1 cellular context compared by ENCODE assay signal in genomic region chr7:86846494-86847190, GRCh38.
TF ChIP-seq lines count a peak whose summit lies in the region.

No MANE protein-coding gene starts in this region.

TF ChIP-seq in HepG2, 621 proteins besides CTCF, POLR2A, EP300 and RAD21 (continued from another document and continues in another):
- TF ChIP-seq, protein P1, sequence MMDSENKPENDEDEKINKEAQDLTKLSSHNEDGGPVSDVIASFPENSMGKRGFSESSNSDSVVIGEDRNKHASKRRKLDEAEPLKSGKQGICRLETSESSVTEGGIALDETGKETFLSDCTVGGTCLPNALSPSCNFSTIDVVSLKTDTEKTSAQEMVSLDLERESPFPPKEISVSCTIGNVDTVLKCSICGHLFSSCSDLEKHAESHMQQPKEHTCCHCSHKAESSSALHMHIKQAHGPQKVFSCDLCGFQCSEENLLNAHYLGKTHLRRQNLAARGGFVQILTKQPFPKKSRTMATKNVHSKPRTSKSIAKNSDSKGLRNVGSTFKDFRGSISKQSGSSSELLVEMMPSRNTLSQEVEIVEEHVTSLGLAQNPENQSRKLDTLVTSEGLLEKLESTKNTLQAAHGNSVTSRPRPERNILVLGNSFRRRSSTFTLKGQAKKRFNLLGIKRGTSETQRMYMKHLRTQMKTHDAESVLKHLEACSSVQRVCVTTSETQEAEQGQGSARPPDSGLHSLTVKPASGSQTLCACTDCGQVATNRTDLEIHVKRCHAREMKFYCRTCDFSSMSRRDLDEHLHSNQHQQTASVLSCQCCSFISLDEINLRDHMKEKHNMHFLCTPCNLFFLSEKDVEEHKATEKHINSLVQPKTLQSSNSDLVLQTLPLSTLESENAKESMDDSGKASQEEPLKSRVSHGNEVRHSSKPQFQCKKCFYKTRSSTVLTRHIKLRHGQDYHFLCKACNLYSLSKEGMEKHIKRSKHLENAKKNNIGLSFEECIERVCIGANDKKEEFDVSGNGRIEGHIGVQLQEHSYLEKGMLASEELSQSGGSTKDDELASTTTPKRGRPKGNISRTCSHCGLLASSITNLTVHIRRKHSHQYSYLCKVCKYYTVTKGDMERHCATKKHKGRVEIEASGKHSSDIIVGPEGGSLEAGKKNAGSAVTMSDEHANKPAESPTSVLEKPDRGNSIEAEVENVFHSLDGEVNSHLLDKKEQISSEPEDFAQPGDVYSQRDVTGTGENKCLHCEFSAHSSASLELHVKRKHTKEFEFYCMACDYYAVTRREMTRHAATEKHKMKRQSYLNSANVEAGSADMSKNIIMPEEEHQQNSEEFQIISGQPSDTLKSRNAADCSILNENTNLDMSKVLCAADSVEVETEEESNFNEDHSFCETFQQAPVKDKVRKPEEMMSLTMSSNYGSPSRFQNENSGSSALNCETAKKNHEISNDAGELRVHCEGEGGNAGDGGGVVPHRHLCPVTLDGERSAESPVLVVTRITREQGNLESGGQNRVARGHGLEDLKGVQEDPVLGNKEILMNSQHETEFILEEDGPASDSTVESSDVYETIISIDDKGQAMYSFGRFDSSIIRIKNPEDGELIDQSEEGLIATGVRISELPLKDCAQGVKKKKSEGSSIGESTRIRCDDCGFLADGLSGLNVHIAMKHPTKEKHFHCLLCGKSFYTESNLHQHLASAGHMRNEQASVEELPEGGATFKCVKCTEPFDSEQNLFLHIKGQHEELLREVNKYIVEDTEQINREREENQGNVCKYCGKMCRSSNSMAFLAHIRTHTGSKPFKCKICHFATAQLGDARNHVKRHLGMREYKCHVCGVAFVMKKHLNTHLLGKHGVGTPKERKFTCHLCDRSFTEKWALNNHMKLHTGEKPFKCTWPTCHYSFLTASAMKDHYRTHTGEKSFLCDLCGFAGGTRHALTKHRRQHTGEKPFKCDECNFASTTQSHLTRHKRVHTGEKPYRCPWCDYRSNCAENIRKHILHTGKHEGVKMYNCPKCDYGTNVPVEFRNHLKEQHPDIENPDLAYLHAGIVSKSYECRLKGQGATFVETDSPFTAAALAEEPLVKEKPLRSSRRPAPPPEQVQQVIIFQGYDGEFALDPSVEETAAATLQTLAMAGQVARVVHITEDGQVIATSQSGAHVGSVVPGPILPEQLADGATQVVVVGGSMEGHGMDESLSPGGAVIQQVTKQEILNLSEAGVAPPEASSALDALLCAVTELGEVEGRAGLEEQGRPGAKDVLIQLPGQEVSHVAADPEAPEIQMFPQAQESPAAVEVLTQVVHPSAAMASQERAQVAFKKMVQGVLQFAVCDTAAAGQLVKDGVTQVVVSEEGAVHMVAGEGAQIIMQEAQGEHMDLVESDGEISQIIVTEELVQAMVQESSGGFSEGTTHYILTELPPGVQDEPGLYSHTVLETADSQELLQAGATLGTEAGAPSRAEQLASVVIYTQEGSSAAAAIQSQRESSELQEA (CRISPR knock-in tag; IDR thresholded peaks at IDR 0.05; ENCODE audit: not compliant biosample characterization) = no peak
- TF ChIP-seq IKZF4 (CRISPR knock-in tag; IDR thresholded peaks at IDR 0.05; ENCODE audit: borderline replicate concordance, low read depth, not compliant biosample characterization) = no peak
- TF ChIP-seq EEA1 (CRISPR knock-in tag; IDR thresholded peaks at IDR 0.05; ENCODE audit: borderline replicate concordance) = no peak
- no peak for TF ChIP-seq ZNF512B (CRISPR knock-in tag; IDR thresholded peaks at IDR 0.05; ENCODE audit: borderline replicate concordance)
- no peak for TF ChIP-seq ZMYM3 (CRISPR knock-in tag; IDR thresholded peaks at IDR 0.05)
- no peak for TF ChIP-seq ZNF343 (CRISPR knock-in tag; IDR thresholded peaks at IDR 0.05)
- TF ChIP-seq KLF9 (CRISPR knock-in tag; IDR thresholded peaks at IDR 0.05; ENCODE audit: low read depth) = no peak
- no peak for TF ChIP-seq TOPORS (CRISPR knock-in tag; IDR thresholded peaks at IDR 0.05)
- TF ChIP-seq, protein P2, sequence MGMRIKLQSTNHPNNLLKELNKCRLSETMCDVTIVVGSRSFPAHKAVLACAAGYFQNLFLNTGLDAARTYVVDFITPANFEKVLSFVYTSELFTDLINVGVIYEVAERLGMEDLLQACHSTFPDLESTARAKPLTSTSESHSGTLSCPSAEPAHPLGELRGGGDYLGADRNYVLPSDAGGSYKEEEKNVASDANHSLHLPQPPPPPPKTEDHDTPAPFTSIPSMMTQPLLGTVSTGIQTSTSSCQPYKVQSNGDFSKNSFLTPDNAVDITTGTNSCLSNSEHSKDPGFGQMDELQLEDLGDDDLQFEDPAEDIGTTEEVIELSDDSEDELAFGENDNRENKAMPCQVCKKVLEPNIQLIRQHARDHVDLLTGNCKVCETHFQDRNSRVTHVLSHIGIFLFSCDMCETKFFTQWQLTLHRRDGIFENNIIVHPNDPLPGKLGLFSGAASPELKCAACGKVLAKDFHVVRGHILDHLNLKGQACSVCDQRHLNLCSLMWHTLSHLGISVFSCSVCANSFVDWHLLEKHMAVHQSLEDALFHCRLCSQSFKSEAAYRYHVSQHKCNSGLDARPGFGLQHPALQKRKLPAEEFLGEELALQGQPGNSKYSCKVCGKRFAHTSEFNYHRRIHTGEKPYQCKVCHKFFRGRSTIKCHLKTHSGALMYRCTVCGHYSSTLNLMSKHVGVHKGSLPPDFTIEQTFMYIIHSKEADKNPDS (CRISPR knock-in tag; IDR thresholded peaks at IDR 0.05) = 0 out of 2 replicates have a peak, but pooled peaks have one; percentile 51
- TF ChIP-seq SOX13 (IDR thresholded peaks at IDR 0.05) = peak; percentile 82; the same call in 1 of the 2 replicates
- peak in 1 of 2 experiments; percentile 94; a peak in 2 of 4 replicates for TF ChIP-seq SOX13 (CRISPR knock-in tag; conservative IDR thresholded peaks at IDR 0.05 in 1 of 2, IDR thresholded peaks at IDR 0.05 in 1 of 2)
- no peak for TF ChIP-seq NR3C1 (CRISPR knock-in tag; IDR thresholded peaks at IDR 0.05)
- TF ChIP-seq, protein P3, sequence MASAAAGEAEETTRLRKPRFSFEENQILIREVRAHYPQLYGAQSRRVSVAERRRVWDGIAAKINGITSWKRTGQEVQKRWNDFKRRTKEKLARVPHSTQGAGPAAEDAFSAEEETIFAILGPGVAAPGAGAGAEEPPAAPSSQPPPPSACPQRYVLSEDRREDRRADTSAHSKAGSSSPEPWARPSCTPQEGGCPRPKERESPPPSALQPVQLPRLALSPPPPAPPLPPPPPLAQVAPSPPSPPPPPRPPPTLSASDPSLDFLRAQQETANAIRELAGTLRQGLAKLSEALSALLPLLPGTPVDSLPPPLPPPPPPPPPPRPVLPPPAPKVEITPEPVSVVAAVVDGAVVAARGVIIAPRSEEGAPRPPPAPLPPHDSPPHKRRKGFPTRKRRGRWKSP (CRISPR knock-in tag; IDR thresholded peaks at IDR 0.05) = no peak; the same call in 1 of the 2 replicates
- no peak for TF ChIP-seq KIAA2018 (CRISPR knock-in tag; IDR thresholded peaks at IDR 0.05; ENCODE audit: borderline replicate concordance)
- peak; percentile 88 for TF ChIP-seq NFIC (IDR thresholded peaks at IDR 0.05; ENCODE audit: low read length)
- TF ChIP-seq ESRRA (CRISPR knock-in tag; IDR thresholded peaks at IDR 0.05; ENCODE audit: low read depth) = no peak
- TF ChIP-seq KLF6 (CRISPR knock-in tag; IDR thresholded peaks at IDR 0.05) = peak; percentile 84; the same call in 1 of the 2 replicates
- no peak for TF ChIP-seq SRY (CRISPR knock-in tag; IDR thresholded peaks at IDR 0.05)
- TF ChIP-seq FOXP1 (IDR thresholded peaks at IDR 0.05) = no peak; the same call in 1 of the 2 replicates
- peak; percentile 82 for TF ChIP-seq FOXP1 (CRISPR knock-in tag; IDR thresholded peaks at IDR 0.05)
- TF ChIP-seq RFX3 (CRISPR knock-in tag; IDR thresholded peaks at IDR 0.05) = no peak
- no peak for TF ChIP-seq POLR2AphosphoS5 (IDR thresholded peaks at IDR 0.05; ENCODE audit: low read depth, low read length)
- TF ChIP-seq KDM1A (CRISPR knock-in tag; IDR thresholded peaks at IDR 0.05) = 0 out of 2 replicates have a peak, but pooled peaks have one; percentile 35
- no peak for TF ChIP-seq ZNF232 (CRISPR knock-in tag; IDR thresholded peaks at IDR 0.05; ENCODE audit: borderline replicate concordance)
- TF ChIP-seq, protein P4, sequence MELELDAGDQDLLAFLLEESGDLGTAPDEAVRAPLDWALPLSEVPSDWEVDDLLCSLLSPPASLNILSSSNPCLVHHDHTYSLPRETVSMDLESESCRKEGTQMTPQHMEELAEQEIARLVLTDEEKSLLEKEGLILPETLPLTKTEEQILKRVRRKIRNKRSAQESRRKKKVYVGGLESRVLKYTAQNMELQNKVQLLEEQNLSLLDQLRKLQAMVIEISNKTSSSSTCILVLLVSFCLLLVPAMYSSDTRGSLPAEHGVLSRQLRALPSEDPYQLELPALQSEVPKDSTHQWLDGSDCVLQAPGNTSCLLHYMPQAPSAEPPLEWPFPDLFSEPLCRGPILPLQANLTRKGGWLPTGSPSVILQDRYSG (CRISPR knock-in tag; IDR thresholded peaks at IDR 0.05) = no peak
- no peak for TF ChIP-seq ZBTB8A (CRISPR knock-in tag; IDR thresholded peaks at IDR 0.05; ENCODE audit: borderline replicate concordance, low read depth)
- TF ChIP-seq, protein P5, sequence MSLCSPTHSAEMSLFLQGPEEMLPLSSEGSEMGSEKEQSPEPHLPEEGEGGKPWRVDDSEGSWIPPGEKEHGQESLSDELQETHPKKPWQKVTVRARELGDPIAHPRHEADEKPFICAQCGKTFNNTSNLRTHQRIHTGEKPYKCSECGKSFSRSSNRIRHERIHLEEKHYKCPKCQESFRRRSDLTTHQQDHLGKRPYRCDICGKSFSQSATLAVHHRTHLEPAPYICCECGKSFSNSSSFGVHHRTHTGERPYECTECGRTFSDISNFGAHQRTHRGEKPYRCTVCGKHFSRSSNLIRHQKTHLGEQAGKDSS (CRISPR knock-in tag; IDR thresholded peaks at IDR 0.05; ENCODE audit: borderline replicate concordance, low read depth) = no peak
- TF ChIP-seq CHCHD3 (CRISPR knock-in tag; IDR thresholded peaks at IDR 0.05) = no peak
- peak; percentile 69 to 87 for TF ChIP-seq NR2F1 (CRISPR knock-in tag; IDR thresholded peaks at IDR 0.05)
- TF ChIP-seq PHF20 (CRISPR knock-in tag; IDR thresholded peaks at IDR 0.05) = no peak
- no peak for TF ChIP-seq ZBTB38 (CRISPR knock-in tag; IDR thresholded peaks at IDR 0.05)
- no peak for TF ChIP-seq KDM2A (CRISPR knock-in tag; IDR thresholded peaks at IDR 0.05; ENCODE audit: borderline replicate concordance, low read depth)
